ENCODE assay signal across 8 cellular contexts in genomic region chr1:32179443-32180185, GRCh38. TPM values are rescaled to one million over a fixed set of nuclear protein-coding genes. Genes with fewer than 3 reads are reported as not detected.
DNase-seq lines count a peak whose midpoint lies in the region; ATAC-seq, FAIRE-seq and TF ChIP-seq lines count a peak whose summit lies in the region.

Gene TXLNA (plus strand): TSS chr1:32179675. CDS start chr1:32180346, 671 bp downstream.

- ATAC-seq in HG02852 (IDR thresholded peaks at IDR 0.05; ENCODE audit: unreplicated experiment): peak; percentile 81

- H3K27ac ChIP-seq in left ventricle myocardium inferior (replicated peaks): peak within 1 kb of the TSS; percentile 96

- H3K27ac Mint-ChIP-seq in T-helper 1 cell treated with Interleukin-12 subunit alpha and Interleukin-12 subunit beta and Interleukin-4 antibody, amounts not matched to agents 30 μg/mL and 1 μg/mL, for 36 hours: peak within 1 kb of the TSS; percentile 97

- H3K4me3 ChIP-seq in left ventricle myocardium inferior: peak within 1 kb of the TSS; percentile 73

- H3K36me3 Mint-ChIP-seq in T-helper 1 cell treated with Interleukin-12 subunit alpha and Interleukin-12 subunit beta and Interleukin-4 antibody, amounts not matched to agents 30 μg/mL and 1 μg/mL, for 36 hours (ENCODE audit: low read depth): peaks cover 32% of the 10 kb centered on the region

- no peaks in the 10 kb centered on the region for H3K9me3 ChIP-seq in left ventricle myocardium inferior (replicated peaks)

- H3K4me1 Mint-ChIP-seq in T-helper 1 cell treated with Interleukin-12 subunit alpha and Interleukin-12 subunit beta and Interleukin-4 antibody, amounts not matched to agents 30 μg/mL and 1 μg/mL, for 36 hours (ENCODE audit: low read depth): peaks cover 27% of the 10 kb centered on the region

- H3K9me3 Mint-ChIP-seq in T-helper 1 cell treated with Interleukin-12 subunit alpha and Interleukin-12 subunit beta and Interleukin-4 antibody, amounts not matched to agents 30 μg/mL and 1 μg/mL, for 36 hours: no peaks in the 10 kb centered on the region

- FAIRE-seq in GM12892 (lab: Jason Lieb, UNC) (peak; percentile 90), urothelium cell line (lab: Jason Lieb, UNC) (peak; percentile 13)

- peak; percentile 96 for TF ChIP-seq POLR2A in GM12892 (IDR thresholded peaks at IDR 0.05; ENCODE audit: low read depth, low read length)

- TF ChIP-seq CTCF in left ventricle myocardium inferior (IDR thresholded peaks at IDR 0.05; ENCODE audit: borderline replicate concordance): no peak

- H3K4me1 ChIP-seq in left ventricle myocardium inferior: peaks cover 59% of the 10 kb centered on the region

- intact Hi-C loops in left ventricle myocardium inferior (cut with micrococcal nuclease): no loop called here

- peaks cover 32% of the 10 kb centered on the region for H3K36me3 ChIP-seq in left ventricle myocardium inferior

- peak within 1 kb of the TSS; percentile 92 for H3K4me3 Mint-ChIP-seq in T-helper 1 cell treated with Interleukin-12 subunit alpha and Interleukin-12 subunit beta and Interleukin-4 antibody, amounts not matched to agents 30 μg/mL and 1 μg/mL, for 36 hours

- H3K27me3 ChIP-seq in left ventricle myocardium inferior (ENCODE audit: low read depth): no peaks in the 10 kb centered on the region

- DNase-seq in GM12892 (ENCODE audit: insufficient read length): peak; percentile 95
- DNase-seq in NCI-H146 treated with DMSO at 0.1 percent for 48 hours (lab: John Stamatoyannopoulos, UW; ENCODE audit: unreplicated experiment): peak; percentile 80
- DNase-seq in amniotic stem cell (lab: John Stamatoyannopoulos, UW): peak; percentile 83
- DNase-seq in left ventricle myocardium inferior: peak; percentile 97
- DNase-seq in pulmonary artery endothelial cell (ENCODE audit: low read depth, low spot score): peak; percentile 73
- peak; percentile 98 for DNase-seq in urothelium cell line (ENCODE audit: low spot score)

- H3K27me3 Mint-ChIP-seq in T-helper 1 cell treated with Interleukin-12 subunit alpha and Interleukin-12 subunit beta and Interleukin-4 antibody, amounts not matched to agents 30 μg/mL and 1 μg/mL, for 36 hours (ENCODE audit: low read depth): no peaks in the 10 kb centered on the region

RNA-seq across cellular contexts. Expression of gene TXLNA, which starts in this region (rescaled TPM):
- polyA plus RNA-seq in GM12892 (2012; ENCODE audit: missing spikeins): 27.9 TPM
- total RNA-seq in left ventricle myocardium inferior: 17.2 TPM
- 80.0 and 100 TPM in 2 replicates for total RNA-seq in pulmonary artery endothelial cell

Comparison
In these comparisons a context has a peak if more than half of its experiments do, and no peak if none do; other contexts are left out.
1. Peak in every context shown above with its lines: DNase-seq, ATAC-seq, H3K4me3 ChIP-seq and H3K27ac ChIP-seq.